Comparison of ENCODE assay signal across 8 cellular contexts in the genomic region with DNA sequence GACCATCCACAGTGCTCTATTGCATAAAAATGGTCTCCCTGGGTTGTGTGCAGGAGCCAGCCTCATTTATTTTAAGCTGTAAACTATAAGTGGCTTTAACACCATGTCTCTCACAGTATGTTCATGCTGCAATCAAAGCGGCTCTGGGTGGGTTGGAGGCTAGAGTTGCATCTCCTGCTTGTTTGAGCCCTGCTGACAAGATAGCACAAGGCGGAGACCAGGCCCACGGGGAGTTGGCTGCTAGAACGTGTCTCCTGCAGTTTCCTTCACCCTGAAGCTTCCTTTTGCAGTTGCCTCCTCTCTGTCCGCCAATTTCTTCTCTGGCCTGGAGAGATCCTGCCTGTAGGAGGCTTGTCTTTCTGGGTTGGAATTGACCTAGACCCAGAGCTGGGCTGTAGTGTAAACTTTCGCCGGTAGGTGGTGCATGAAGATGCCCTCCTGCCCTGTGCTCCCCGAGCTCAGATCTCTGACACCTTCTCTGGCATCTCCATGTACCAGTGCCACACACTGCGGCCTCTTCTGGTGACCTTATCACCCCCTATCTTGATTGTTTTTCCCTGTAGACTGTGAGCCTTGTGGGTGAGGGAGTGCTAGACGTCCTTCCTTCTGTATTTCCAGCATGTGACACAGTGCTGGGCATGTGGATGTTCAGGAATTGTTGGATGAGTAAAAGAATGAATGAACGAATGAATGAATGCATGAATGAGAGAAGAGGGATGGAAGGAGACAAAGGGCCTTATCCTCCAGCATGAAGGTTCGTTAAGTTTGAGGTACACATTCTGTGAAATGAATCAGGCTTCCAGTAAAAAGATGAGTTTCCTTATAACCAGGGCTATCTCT. TPM values are rescaled to one million over a fixed set of nuclear protein-coding genes. Genes with fewer than 3 reads are reported as not detected.
DNase-seq lines count a peak whose midpoint lies in the region; ATAC-seq, FAIRE-seq and TF ChIP-seq lines count a peak whose summit lies in the region.

No MANE protein-coding gene starts in this region.

- ATAC-seq in GM21717 (IDR thresholded peaks at IDR 0.05; ENCODE audit: unreplicated experiment), result peak; percentile 79
- ATAC-seq in T-helper 17 cell, result peak; percentile 81

- H3K36me3 ChIP-seq in KMS-11 (ENCODE audit: insufficient read depth) (no peaks in the 10 kb centered on the region), small intestine (ENCODE audit: control insufficient read depth in 2 of 2, insufficient read depth in 2 of 2, low read length in 2 of 2) (no peaks in the 10 kb centered on the region)

- no peak for FAIRE-seq in small intestine (lab: Jason Lieb, UNC)

- H3K4me1 Mint-ChIP-seq in T-helper 17 cell, result peaks cover 10% of the 10 kb centered on the region

- H3K36me3 Mint-ChIP-seq in T-helper 17 cell (ENCODE audit: low read depth), result no peaks in the 10 kb centered on the region

- WGBS in small intestine, 3 donors, result 25 to 35% (median 25%) methylated on average over 12 of the region's 12 CpGs

- H3K4me1 ChIP-seq in KMS-11 (ENCODE audit: low read depth, poor library complexity, severe bottlenecking) (no peaks in the 10 kb centered on the region), small intestine (ENCODE audit: control insufficient read depth in 2 of 2, insufficient read depth in 1 of 2, low read depth in 1 of 2, low read length in 1 of 2) (no peaks in the 10 kb centered on the region)

- no peaks in the 10 kb centered on the region for H3K79me2 ChIP-seq in KMS-11 (ENCODE audit: insufficient read depth, low read depth)

- TF ChIP-seq CTCF in KMS-11 (conservative IDR thresholded peaks at IDR 0.05; ENCODE audit: low read depth, low read length), result peak; percentile 84

- no peak overlapping the region for H2AFZ ChIP-seq in KMS-11 (ENCODE audit: low read depth)

- no peaks in the 10 kb centered on the region for H3K9me3 ChIP-seq in T-helper 17 cell (ENCODE audit: control insufficient read depth, low read length, poor library complexity, severe bottlenecking)
- H3K9me3 ChIP-seq in small intestine (ENCODE audit: control insufficient read depth, low read depth), result no peaks in the 10 kb centered on the region

- peak overlapping the region; percentile 77 for H3K27ac Mint-ChIP-seq in T-helper 17 cell

- H3K27me3 ChIP-seq in KMS-11 (ENCODE audit: insufficient read depth, low read depth) (no peaks in the 10 kb centered on the region), small intestine (ENCODE audit: control insufficient read depth in 2 of 2, insufficient read depth in 2 of 2, low read length in 2 of 2) (no peaks in the 10 kb centered on the region)

- H4K20me1 ChIP-seq in KMS-11 (ENCODE audit: insufficient read depth), result no peaks in the 10 kb centered on the region

- H3K4me3 ChIP-seq in KMS-11 (IDR thresholded peaks at IDR 0.05; ENCODE audit: insufficient read depth, low read depth, low read length) (no peak overlapping the region), small intestine (ENCODE audit: low read depth in 1 of 2, low read length in 2 of 2) (no peak overlapping the region)

- no peak overlapping the region for H3K27ac ChIP-seq in KMS-11
- H3K27ac ChIP-seq in small intestine (ENCODE audit: low read depth in 1 of 2, low read length in 1 of 2), result no peak overlapping the region

- H3K4me2 ChIP-seq in KMS-11, result no peak overlapping the region

- no peaks in the 10 kb centered on the region for H3K27me3 Mint-ChIP-seq in T-helper 17 cell

- no peak overlapping the region for H3K9ac ChIP-seq in KMS-11

- peak; percentile 92 for DNase-seq in ELF-1 (ENCODE audit: low read depth, low spot score)
- peak; percentile 48 to 73 (median 48) for DNase-seq in T-helper 17 cell
- peak; percentile 65 for DNase-seq in amniotic epithelial cell (ENCODE audit: low read depth)
- peak; percentile 86 for DNase-seq in hepatic stellate cell (ENCODE audit: low spot score)
- peak; percentile 75 for DNase-seq in small intestine
- DNase-seq in GOT3 (lab: John Stamatoyannopoulos, UW), result no peak

- no peak overlapping the region for H3K4me3 Mint-ChIP-seq in T-helper 17 cell

RNA-seq across cellular contexts. Expression of gene OTUB2, which starts 10.4 kb away (rescaled TPM):
- total RNA-seq in T-helper 17 cell, result under 1 TPM; 0.12 to 0.37 TPM
- polyA plus RNA-seq in small intestine, result 1 to 10 TPM in 1 of 3 donors, under 1 TPM in 2; 0.22 to 1.4 (median 0.54) TPM

RNA-seq across cellular contexts. Expression of gene CCDC197, which starts 39.4 kb away (rescaled TPM):
- total RNA-seq in T-helper 17 cell, result not detected
- polyA plus RNA-seq in small intestine, result not detected

RNA-seq across cellular contexts. Expression of gene DDX24, which starts 44.5 kb away (rescaled TPM):
- 100 to 1,000 TPM; 478 to 531 TPM for total RNA-seq in T-helper 17 cell
- 10 to 100 TPM; 35.1 to 64.6 (median 51.2) TPM for polyA plus RNA-seq in small intestine

RNA-seq across cellular contexts. Expression of gene IFI27L1, which starts 44.6 kb away (rescaled TPM):
- total RNA-seq in T-helper 17 cell, result 10 to 100 TPM in 1 of 2 donors, 1 to 10 TPM in 1; 9.3 to 12.1 TPM
- polyA plus RNA-seq in small intestine, result 10 to 100 TPM; 29.2 to 44.5 (median 29.8) TPM
